Comparison of ENCODE assay signal across 8 cellular contexts in genomic region chr14:21455912-21456667, GRCh38. TPM values are rescaled to one million over a fixed set of nuclear protein-coding genes. Genes with fewer than 3 reads are reported as not detected.
DNase-seq lines count a peak whose midpoint lies in the region; TF ChIP-seq lines count a peak whose summit lies in the region.

Gene CHD8, minus strand, starts transcription at chr14:21456123. Its CDS starts 24,480 bp downstream, at chr14:21431643.

- peak within 1 kb of the TSS; percentile 82 for H3K27ac ChIP-seq in H9 (ENCODE audit: insufficient read length, low read depth, low read length)

- H3K27ac Mint-ChIP-seq in H9 (peak within 1 kb of the TSS; percentile 99 to 100 (median 100)), neural crest cell (ENCODE audit: unreplicated experiment) (peak within 1 kb of the TSS; percentile 99)

- H3K56ac ChIP-seq in H9 (ENCODE audit: insufficient read length, low read depth, low read length), result no peak within 1 kb of the TSS

- DNase-seq in G401 (ENCODE audit: low spot score), result peak; percentile 100
- peak; percentile 100 for DNase-seq in H9
- DNase-seq in MG63, result peak; percentile 98
- DNase-seq in SIG-M5 (lab: John Stamatoyannopoulos, UW), result peak; percentile 97
- peak; percentile 99 for DNase-seq in activated gamma-delta T cell treated with Interleukin-2 at 50 U/mL for 16 hours
- DNase-seq in fibroblast of villous mesenchyme (ENCODE audit: low read depth), result peak; percentile 100
- DNase-seq in neural crest cell (ENCODE audit: low read depth, low spot score), result peak; percentile 99
- DNase-seq in stromal cell of bone marrow (ENCODE audit: low read depth), result peak; percentile 99

- H3K23me2 ChIP-seq in H9 (ENCODE audit: insufficient read length, low read depth, low read length, poor library complexity, severe bottlenecking), result peaks cover 8% of the 10 kb centered on the region

- no peaks in the 10 kb centered on the region; the same call in 1 of the 2 replicates for H3K4me1 ChIP-seq in H9 (ENCODE audit: insufficient read depth, low read length)

- no peak within 1 kb of the TSS for H3T11ph ChIP-seq in H9 (ENCODE audit: low read length)

- no peaks in the 10 kb centered on the region; the same call in none of the 2 replicates for H3K36me3 ChIP-seq in MG63

- H2AK5ac ChIP-seq in H9 (ENCODE audit: insufficient read length, low read length), result no peak within 1 kb of the TSS

- no peaks in the 10 kb centered on the region for H4K20me1 ChIP-seq in H9 (ENCODE audit: control insufficient read depth, insufficient read depth, insufficient read length)

- H3K36me3 Mint-ChIP-seq in H9 (ENCODE audit: insufficient read depth in 1 of 3, low read depth in 3 of 3) (peaks cover 13 to 43% (median 38%) of the 10 kb centered on the region in 3 experiments), neural crest cell (ENCODE audit: low read depth) (peaks cover 7% of the 10 kb centered on the region)

- H4K91ac ChIP-seq in H9 (ENCODE audit: insufficient read length, low read depth, low read length), result no peak within 1 kb of the TSS

- H2AFZ ChIP-seq in H9 (ENCODE audit: low read length), result no peak within 1 kb of the TSS

- H3K4me3 Mint-ChIP-seq in H9 (peak within 1 kb of the TSS; percentile 94 to 96), neural crest cell (peak within 1 kb of the TSS; percentile 99)

- H3K4me2 ChIP-seq in H9 (ENCODE audit: insufficient read depth, insufficient read length, low read length), result peak within 1 kb of the TSS; percentile 100

- no peak within 1 kb of the TSS for H2BK120ac ChIP-seq in H9 (ENCODE audit: low read depth, low read length, poor library complexity, severe bottlenecking)

- H3K79me2 ChIP-seq in H9 (ENCODE audit: insufficient read depth, low read length), result peaks cover 24% of the 10 kb centered on the region

- no peak within 1 kb of the TSS for H4K8ac ChIP-seq in H9 (replicated peaks; ENCODE audit: insufficient read length, low read depth, low read length)

- no peaks in the 10 kb centered on the region for H3K9me3 ChIP-seq in H9 (ENCODE audit: control insufficient read depth, low read depth, low read length)
- no peaks in the 10 kb centered on the region for H3K9me3 ChIP-seq in MG63

- H3K4me1 Mint-ChIP-seq in H9 (peaks cover 11 to 20% of the 10 kb centered on the region in 2 experiments), neural crest cell (peaks cover 31% of the 10 kb centered on the region)

- no peak within 1 kb of the TSS; the same call in 1 of the 2 replicates for H3K4ac ChIP-seq in H9 (ENCODE audit: low read depth, low read length)

- H2BK12ac ChIP-seq in H9 (ENCODE audit: insufficient read length, low read depth, low read length), result no peak within 1 kb of the TSS

- peak within 1 kb of the TSS; percentile 90 for H3K18ac ChIP-seq in H9 (ENCODE audit: insufficient read length, low read depth, low read length)

- H3K9me3 Mint-ChIP-seq in H9 (no peaks in the 10 kb centered on the region; a peak in 1 of 5 replicates), neural crest cell (no peaks in the 10 kb centered on the region)

- no peaks in the 10 kb centered on the region for H3K27me3 ChIP-seq in H9 (ENCODE audit: insufficient read depth, low read length)
- no peaks in the 10 kb centered on the region for H3K27me3 ChIP-seq in MG63

- peak within 1 kb of the TSS; percentile 94 for H3K4me3 ChIP-seq in MG63
- H3K4me3 ChIP-seq in fibroblast of villous mesenchyme (ENCODE audit: low read depth, low read length), result peak within 1 kb of the TSS; percentile 96

- H3K14ac ChIP-seq in H9 (ENCODE audit: insufficient read depth, low read length), result peak within 1 kb of the TSS; percentile 92

- peaks cover 7% of the 10 kb centered on the region for H3K79me1 ChIP-seq in H9 (ENCODE audit: insufficient read depth, low read depth, low read length, poor library complexity, severe bottlenecking)

- in situ Hi-C loops in G401 (cut with HindIII; ENCODE audit: low sequenced_read_pairs), result no loop called here

- no peaks in the 10 kb centered on the region for H3K27me3 Mint-ChIP-seq in H9 (ENCODE audit: low read depth)
- H3K27me3 Mint-ChIP-seq in neural crest cell (ENCODE audit: low read depth), result no peaks in the 10 kb centered on the region

- H2BK15ac ChIP-seq in H9 (ENCODE audit: low read depth, low read length), result no peak within 1 kb of the TSS

- TF ChIP-seq CTCF in H9 (conservative IDR thresholded peaks at IDR 0.05) (peak; percentile 86), fibroblast of villous mesenchyme (IDR thresholded peaks at IDR 0.05; ENCODE audit: insufficient read depth, low read depth, low read length) (peak; percentile 49), neural crest cell (conservative IDR thresholded peaks at IDR 0.05) (peak; percentile 73)

- WGBS in H9 (ENCODE audit: extremely low coverage, insufficient read length, low lambda C conversion rate), result no CpG with 5 or more reads among the region's 36 CpGs

- H3K23ac ChIP-seq in H9 (ENCODE audit: insufficient read length, low read depth, low read length), result no peak within 1 kb of the TSS

- peak within 1 kb of the TSS; percentile 23 for H4K5ac ChIP-seq in H9 (ENCODE audit: insufficient read length, low read depth, low read length)

- peak within 1 kb of the TSS; percentile 99 for H3K9ac ChIP-seq in H9 (ENCODE audit: extremely low read depth, insufficient read length, low read length)

- H2BK20ac ChIP-seq in H9 (ENCODE audit: low read depth, low read length, poor library complexity, severe bottlenecking), result no peak within 1 kb of the TSS

- peak within 1 kb of the TSS; percentile 82 for H2BK5ac ChIP-seq in H9 (ENCODE audit: insufficient read length, low read length)

RNA-seq across cellular contexts. Expression of gene CHD8, which starts in this region (rescaled TPM):
- total RNA-seq in G401 (2014; rRNA removed; shearing (Covaris generic)), result 54.4 and 65.0 TPM in 2 replicates
- total RNA-seq in H9 (2021) (132 and 135 TPM in 2 replicates), fibroblast of villous mesenchyme (59.3 and 85.1 TPM in 2 replicates), neural crest cell (137 and 145 TPM in 2 replicates)
- total RNA-seq in MG63 (2014; rRNA removed; shearing (Covaris generic); ENCODE audit: low replicate concordance), result 24.1 and 24.6 TPM in 2 replicates

Comparison
In these comparisons a context has a peak if more than half of its experiments do, and no peak if none do; other contexts are left out.
1. Peak in every context shown above with its lines: DNase-seq, H3K4me3 ChIP-seq and H3K27ac ChIP-seq.